Comparison of ENCODE assay signal across 24 cellular contexts in genomic region chr12:1823237-1823636, GRCh38. TPM values are rescaled to one million over a fixed set of nuclear protein-coding genes. Genes with fewer than 3 reads are reported as not detected.
DNase-seq lines count a peak whose midpoint lies in the region; ATAC-seq, FAIRE-seq and TF ChIP-seq lines count a peak whose summit lies in the region.
"Had no signal": no experiment of that assay in that cellular context is flagged by ENCODE, and none has a peak within 500 bp of the region (broad histone marks: within the 10 kb centered on the region; RNA-seq: fewer than 3 reads in every experiment).

No MANE protein-coding gene starts in this region.

- H3K27ac Mint-ChIP-seq in brain: peak overlapping the region in 3 of 5 experiments; percentile 48 to 93 (median 66)
- H3K27ac Mint-ChIP-seq: CD4-positive, CD25-positive, alpha-beta regulatory T cell; CD8-positive, alpha-beta T cell; GM23338; HFFc6 had no signal

- peaks cover 66 to 94% (median 94%) of the 10 kb centered on the region in 10 experiments for H3K4me1 ChIP-seq in BLaER1 treated with 17β-estradiol and CSF1 and Interleukin-3, amounts not matched to agents 10 nM and 100 nM
- peaks cover 0 to 21% (median 9%) of the 10 kb centered on the region in 4 experiments; a peak in 5 of 7 replicates for H3K4me1 ChIP-seq in H1 (replicated peaks in 1 of 4; ENCODE audit: control insufficient read depth in 3 of 4, insufficient read depth in 4 of 4, low read length in 3 of 4)
- H3K4me1 ChIP-seq: A549, Caco-2, HAP-1 had no signal

- no peaks in the 10 kb centered on the region for H3K36me3 ChIP-seq in BLaER1 treated with 17β-estradiol and CSF1 and Interleukin-3, amounts not matched to agents 10 nM and 100 nM
- no peaks in the 10 kb centered on the region for H3K36me3 ChIP-seq in H1 (ENCODE audit: control insufficient read depth in 2 of 4, insufficient read depth in 4 of 4, low read length in 3 of 4)
- H3K36me3 ChIP-seq: BE2C, HAP-1 had no signal

- no peak overlapping the region for H3K18ac ChIP-seq in H1 (ENCODE audit: extremely low read depth, low read length)

- no peak for TF ChIP-seq RAD21 in H1 (IDR thresholded peaks at IDR 0.05 in 1 of 2, conservative IDR thresholded peaks at IDR 0.05 in 1 of 2; ENCODE audit: low read depth in 2 of 2, low read length in 2 of 2)

- H3K4ac ChIP-seq in H1 (replicated peaks; ENCODE audit: insufficient read length, low read depth, low read length): no peak overlapping the region

- H3K23me2 ChIP-seq in H1 (ENCODE audit: low read depth, low read length): no peaks in the 10 kb centered on the region; the same call in 1 of the 2 replicates

- no peaks in the 10 kb centered on the region for H3K79me1 ChIP-seq in H1 (ENCODE audit: low read depth, low read length)

- no peak overlapping the region for H2BK120ac ChIP-seq in H1 (replicated peaks; ENCODE audit: low read depth, low read length)

- H3K14ac ChIP-seq in H1 (ENCODE audit: insufficient read length): no peak overlapping the region

- CTCF ChIA-PET in H1 (lab: Charles Lee; ENCODE audit: partially characterized antibody): interaction anchor here (1.0 to 2.1 kb wide), 8 partner anchors 11 to 170 kb away, joined by 3 to 9 read pairs (median 4); no protein-coding TSS in a partner anchor

- TF ChIP-seq CTCF in brain (conservative IDR thresholded peaks at IDR 0.05) (no peak), H1 (IDR thresholded peaks at IDR 0.05; ENCODE audit: control extremely low read depth in 1 of 3, insufficient read depth in 1 of 3, low read depth in 1 of 3, low read length in 3 of 3) (no peak)

- H3K9me3 Mint-ChIP-seq in brain: no peaks in the 10 kb centered on the region
- H3K9me3 Mint-ChIP-seq: CD8-positive, alpha-beta T cell; GM23338; HFFc6 had no signal

- no peaks in the 10 kb centered on the region for H3K79me2 ChIP-seq in H1 (ENCODE audit: control insufficient read depth in 1 of 2, insufficient read depth in 2 of 2, low read length in 2 of 2)

- TF ChIP-seq POLR2A in H1 (IDR thresholded peaks at IDR 0.05; ENCODE audit: control extremely low read depth in 1 of 2, low read depth in 2 of 2, low read length in 2 of 2): no peak

- peak overlapping the region in 7 of 11 experiments; percentile 18 to 82 (median 79); a peak in 11 of 22 replicates for H3K27ac ChIP-seq in BLaER1 treated with 17β-estradiol and CSF1 and Interleukin-3, amounts not matched to agents 10 nM and 100 nM
- H3K27ac ChIP-seq in H1 (ENCODE audit: low read depth, low read length): no peak overlapping the region
- H3K27ac ChIP-seq: A549, C4-2B had no signal

- no peak overlapping the region for H2AK5ac ChIP-seq in H1 (ENCODE audit: low read depth, low read length)

- WGBS in H1 (ENCODE audit: extremely low coverage in 1 of 2, insufficient coverage in 1 of 2, insufficient read length in 1 of 2, insufficient replicate concordance in 2 of 2, low coverage in 1 of 2, low lambda C conversion rate in 2 of 2, missing lambda C conversion rate in 1 of 2), 2 experiments: 88% methylated on average over 10 of the region's 10 CpGs; no CpG with 5 or more reads in 1 of the 2 experiments

- peak overlapping the region in 5 of 11 experiments; percentile 60 to 79 (median 76); a peak in 10 of 22 replicates for H3K9ac ChIP-seq in BLaER1 treated with 17β-estradiol and CSF1 and Interleukin-3, amounts not matched to agents 10 nM and 100 nM
- H3K9ac ChIP-seq in H1 (replicated peaks in 1 of 4; ENCODE audit: extremely low read depth in 1 of 4, low read depth in 3 of 4, low read length in 3 of 4): no peak overlapping the region

- H3K4me3 ChIP-seq in BLaER1 treated with 17β-estradiol and CSF1 and Interleukin-3, amounts not matched to agents 10 nM and 100 nM: peak overlapping the region in 1 of 10 experiments; percentile 28; a peak in 1 of 20 replicates
- H3K4me3 ChIP-seq in H1 (ENCODE audit: extremely low read depth in 1 of 4, insufficient read depth in 2 of 4, low read depth in 3 of 4, low read length in 4 of 4): no peak overlapping the region
- H3K4me3 ChIP-seq: A549, GM12878, GM23338, HAP-1 had no signal

- POLR2A ChIA-PET in H1 (lab: Charles Lee; ENCODE audit: partially characterized antibody): no interaction called here

- H3K4me3 Mint-ChIP-seq in brain: peak overlapping the region in 2 of 5 experiments; percentile 60 to 62
- H3K4me3 Mint-ChIP-seq: CD4-positive, CD25-positive, alpha-beta regulatory T cell; CD8-positive, alpha-beta T cell; GM23338; HFFc6 had no signal

- no peaks in the 10 kb centered on the region for H3K9me3 ChIP-seq in BLaER1 treated with 17β-estradiol and CSF1 and Interleukin-3, amounts not matched to agents 10 nM and 100 nM (replicated peaks in 1 of 11)
- no peaks in the 10 kb centered on the region for H3K9me3 ChIP-seq in H1 (ENCODE audit: insufficient read depth in 2 of 2, low read depth in 1 of 2, low read length in 1 of 2)
- H3K9me3 ChIP-seq: A549, BE2C, Caco-2, HAP-1 had no signal

- H2BK20ac ChIP-seq in H1 (ENCODE audit: low read length): no peak overlapping the region

- peak overlapping the region; percentile 80 to 97 (median 95) for H3K4me2 ChIP-seq in BLaER1 treated with 17β-estradiol and CSF1 and Interleukin-3, amounts not matched to agents 10 nM and 100 nM
- no peak overlapping the region for H3K4me2 ChIP-seq in H1 (ENCODE audit: insufficient read depth in 1 of 2, low read depth in 2 of 2, low read length in 2 of 2)
- H3K4me2 ChIP-seq: A549, GM23338 had no signal

- no peak for FAIRE-seq in H1 (lab: Jason Lieb, UNC)
- FAIRE-seq: A549, GM12878, GM19239, H54 had no signal

- no peak overlapping the region for H4K91ac ChIP-seq in H1 (replicated peaks; ENCODE audit: insufficient read length, low read length)

- H4K5ac ChIP-seq in H1 (ENCODE audit: insufficient read length, low read depth, low read length): no peak overlapping the region

- DNase-seq in H1 (ENCODE audit: low read depth in 1 of 2, low spot score in 2 of 2) (no peak), NOMO-1 treated with dmso at 0.1 percent for 144 hours (lab: John Stamatoyannopoulos, UW; ENCODE audit: unreplicated experiment) (no peak), DMS153 (lab: John Stamatoyannopoulos, UW) (no peak)
- DNase-seq: 8988T; ACHN; AML-193; BE2C; Caco-2; CD4-positive, CD25-positive, alpha-beta regulatory T cell; CD8-positive, alpha-beta T cell; DMS79; EL; GDM1; HFFc6 had no signal

- no peak overlapping the region for H2AFZ ChIP-seq in H1 (ENCODE audit: low read length)
- H2AFZ ChIP-seq: GM23338 had no signal

- no peak overlapping the region for H3K56ac ChIP-seq in H1 (replicated peaks; ENCODE audit: insufficient read length, low read depth, low read length)

- peaks cover 0 to 25% (median 0%) of the 10 kb centered on the region in 11 experiments; a peak in 9 of 22 replicates for H3K27me3 ChIP-seq in BLaER1 treated with 17β-estradiol and CSF1 and Interleukin-3, amounts not matched to agents 10 nM and 100 nM
- H3K27me3 ChIP-seq in H1 (replicated peaks in 1 of 4; ENCODE audit: control insufficient read depth in 3 of 4, extremely low read depth in 1 of 4, insufficient read depth in 3 of 4, low read length in 3 of 4): peaks cover 9 to 34% (median 32%) of the 10 kb centered on the region in 4 experiments

- H4K8ac ChIP-seq in H1 (ENCODE audit: extremely low read depth, insufficient read depth, low read length): 0 out of 2 replicates have a peak overlapping the region, but pooled peaks have one; percentile 0

- no peak overlapping the region for H2BK15ac ChIP-seq in H1 (ENCODE audit: low read length)

- no peak overlapping the region for H2BK5ac ChIP-seq in H1 (ENCODE audit: low read depth, low read length)

- H3K23ac ChIP-seq in H1 (ENCODE audit: insufficient read length): no peak overlapping the region

- H3K4me1 Mint-ChIP-seq in brain: peaks cover 69% of the 10 kb centered on the region

- H4K20me1 ChIP-seq in BLaER1 treated with 17β-estradiol and CSF1 and Interleukin-3, amounts not matched to agents 10 nM and 100 nM: no peaks in the 10 kb centered on the region
- peaks cover 0 to 2% of the 10 kb centered on the region in 2 experiments for H4K20me1 ChIP-seq in H1 (replicated peaks in 1 of 2; ENCODE audit: control insufficient read depth in 1 of 2, insufficient read depth in 2 of 2, low read length in 2 of 2)

- H3K36me3 Mint-ChIP-seq in brain: no peaks in the 10 kb centered on the region
- H3K36me3 Mint-ChIP-seq: CD4-positive, CD25-positive, alpha-beta regulatory T cell; CD8-positive, alpha-beta T cell had no signal

- peaks cover 20% of the 10 kb centered on the region for H3K27me3 Mint-ChIP-seq in brain

- no peak for TF ChIP-seq EP300 in H1 (IDR thresholded peaks at IDR 0.05; ENCODE audit: borderline replicate concordance in 1 of 2, low read depth in 2 of 2, low read length in 2 of 2)

- no peak for ATAC-seq in GM19351 (IDR thresholded peaks at IDR 0.05; ENCODE audit: unreplicated experiment)
- ATAC-seq: A549; CD8-positive, alpha-beta T cell; GM12878 had no signal

- H2BK12ac ChIP-seq in H1 (ENCODE audit: low read depth, low read length): no peak overlapping the region

TF ChIP-seq in H1, 55 proteins besides CTCF, POLR2A, EP300 and RAD21:
- TF ChIP-seq ZNF274 (IDR thresholded peaks at IDR 0.05; ENCODE audit: borderline replicate concordance, extremely low read depth, low read length): no peak
- TF ChIP-seq SIRT6 (IDR thresholded peaks at IDR 0.05; ENCODE audit: low read length): no peak
- TF ChIP-seq GTF2F1 (IDR thresholded peaks at IDR 0.05; ENCODE audit: borderline replicate concordance, low read depth, low read length): no peak
- TF ChIP-seq CBX8 (IDR thresholded peaks at IDR 0.05; ENCODE audit: borderline replicate concordance, low read depth, low read length): no peak

RNA-seq across cellular contexts. Expression of gene LRTM2, which starts 2.9 kb away (rescaled TPM):
- polyA plus RNA-seq in brain (ENCODE audit: insufficient read depth, low read depth, low replicate concordance) (7.7 TPM), H1 (2011; rRNA removed) (0.05 and 0.06 TPM in 2 replicates)
- not detected in 2 replicates for total RNA-seq in H1 (2021; fragmentation: NEBNext Ultra II Directional; extraction: Animal tissue kit (Norgen Biotek cat#: 25700))
- polyA plus RNA-seq in H1 (2011; cell fraction: cytosol; rRNA removed): 0.26 TPM
- 0.46 TPM for polyA plus RNA-seq in H1 (2011; cell fraction: nucleus; rRNA removed)
- polyA plus RNA-seq in H1 (2012, experiment 1 of 2): 0.08 to 0.09 TPM in 2 of 4 replicates, not detected in the others
- not detected for polyA plus RNA-seq in H1 (2012, experiment 2 of 2)
- not detected for polyA plus RNA-seq in H1 (2013, experiment 1 of 2)
- 0.04 TPM for polyA plus RNA-seq in H1 (2013, experiment 2 of 2)
- not detected in 2 replicates for polyA minus RNA-seq in H1 (2011; rRNA and poly(A)+ RNA removed)
- not detected for polyA minus RNA-seq in H1 (2011; cell fraction: cytosol; rRNA and poly(A)+ RNA removed)
- polyA minus RNA-seq in H1 (2011; cell fraction: nucleus; rRNA and poly(A)+ RNA removed): 0.10 TPM
- total RNA-seq: Caco-2; CD4-positive, CD25-positive, alpha-beta regulatory T cell; CD8-positive, alpha-beta T cell; GM12878; GM23338; HFFc6 had no signal
- polyA plus RNA-seq: A549; CD4-positive, CD25-positive, alpha-beta regulatory T cell had no signal

Comparison
In these comparisons a context has a peak if more than half of its experiments do, and no peak if none do; other contexts are left out.
1. H3K4me2 ChIP-seq: peak in BLaER1 treated with 17β-estradiol and CSF1 and Interleukin-3, amounts not matched to agents 10 nM and 100 nM (11 of 11); none in H1 (0 of 2).